ENCODE assay signal across 8 cellular contexts in the genomic region with DNA sequence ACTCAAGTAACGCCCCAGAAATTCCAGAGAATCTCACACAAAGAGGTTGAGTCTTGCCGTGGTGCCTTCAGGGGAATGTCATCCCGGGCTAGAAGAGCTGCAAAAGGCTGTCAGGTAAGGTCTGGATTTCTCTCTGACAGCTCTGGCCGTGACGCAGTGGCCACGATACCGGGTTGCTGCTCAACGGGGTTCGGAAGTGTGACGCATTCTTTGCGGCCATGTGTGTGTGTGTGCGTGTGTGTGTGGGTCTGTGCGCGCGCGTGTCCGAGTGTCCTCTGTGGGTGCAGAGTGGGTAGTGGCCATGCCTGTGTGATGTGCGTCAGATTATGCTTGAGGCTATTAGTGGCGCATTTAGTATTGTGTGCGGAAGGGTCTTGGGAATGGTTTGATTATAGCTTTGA. TPM values are rescaled to one million over a fixed set of nuclear protein-coding genes. Genes with fewer than 3 reads are reported as not detected.
DNase-seq lines count a peak whose midpoint lies in the region; ATAC-seq and TF ChIP-seq lines count a peak whose summit lies in the region.

No MANE protein-coding gene starts in this region.

- TF ChIP-seq RAD21 in SK-N-SH (IDR thresholded peaks at IDR 0.05; ENCODE audit: low read length): no peak

- ATAC-seq in GM18867 (IDR thresholded peaks at IDR 0.05; ENCODE audit: unreplicated experiment): peak; percentile 29
- peak; percentile 17 for ATAC-seq in HG03060 (IDR thresholded peaks at IDR 0.05; ENCODE audit: low read depth, unreplicated experiment)

- H3K36me3 ChIP-seq in SK-N-SH (replicated peaks in 1 of 2; ENCODE audit: control insufficient read depth in 1 of 2, insufficient read depth in 2 of 2, low read length in 1 of 2) (no peaks in the 10 kb centered on the region), iPS DF 6.9 (ENCODE audit: control insufficient read depth, insufficient read depth, low read length) (no peaks in the 10 kb centered on the region)

- no peak for TF ChIP-seq EP300 in SK-N-SH (IDR thresholded peaks at IDR 0.05; ENCODE audit: borderline replicate concordance in 1 of 2, low read depth in 1 of 2, low read length in 1 of 2)

- peak overlapping the region; percentile 65; the same call in 1 of the 2 replicates for H3K9ac ChIP-seq in SK-N-SH

- POLR2A ChIA-PET in SK-N-SH (lab: Yijun Ruan, JAX): interaction anchor here (1.2 to 2.3 kb wide), 2 partner anchors 89 to 185 kb away, joined by 6 to 14 read pairs; a partner anchor contains a TSS

- CTCF ChIA-PET in SK-N-SH (lab: Yijun Ruan, JAX): interaction anchor here (1.8 kb wide), 1 partner anchor 43 kb away, joined by 16 read pairs; no protein-coding TSS in a partner anchor

- 3% methylated on average over 18 of the region's 20 CpGs for WGBS in SK-N-SH (ENCODE audit: low lambda C conversion rate)
- no CpG with 5 or more reads among the region's 20 CpGs for WGBS in iPS DF 6.9 (ENCODE audit: insufficient coverage, insufficient read length)

- no peaks in the 10 kb centered on the region for H4K20me1 ChIP-seq in SK-N-SH (ENCODE audit: insufficient read depth)

- H3K9me3 ChIP-seq in SK-N-SH: peaks cover 12% of the 10 kb centered on the region; the same call in 1 of the 2 replicates
- no peaks in the 10 kb centered on the region for H3K9me3 ChIP-seq in iPS DF 6.9 (ENCODE audit: control insufficient read depth, insufficient read depth, low read length)

- TF ChIP-seq CTCF in SK-N-SH (IDR thresholded peaks at IDR 0.05): no peak

- H3K79me2 ChIP-seq in SK-N-SH (ENCODE audit: insufficient read depth): no peaks in the 10 kb centered on the region; the same call in 1 of the 2 replicates

- peaks cover 8% of the 10 kb centered on the region for H3F3A ChIP-seq in SK-N-SH (replicated peaks; ENCODE audit: insufficient read depth)

- no peaks in the 10 kb centered on the region for H3K9me2 ChIP-seq in SK-N-SH

- no peaks in the 10 kb centered on the region for H3K27me3 ChIP-seq in SK-N-SH (ENCODE audit: insufficient read depth)
- H3K27me3 ChIP-seq in iPS DF 6.9 (ENCODE audit: control insufficient read depth, insufficient read depth, low read length): no peaks in the 10 kb centered on the region

- H2AFZ ChIP-seq in SK-N-SH (ENCODE audit: low read depth): peak overlapping the region; percentile 98

- H3K4me2 ChIP-seq in SK-N-SH: peak overlapping the region; percentile 90

- H3K4me3 ChIP-seq in SK-N-SH (ENCODE audit: low read depth in 2 of 2, low read length in 1 of 2): peak overlapping the region; percentile 88 to 97
- peak overlapping the region; percentile 51; the same call in 1 of the 2 replicates for H3K4me3 ChIP-seq in iPS DF 6.9 (ENCODE audit: low read length)
- peak overlapping the region; percentile 62 to 85 (median 68) for H3K4me3 ChIP-seq in skin epidermis

- H3K4me1 ChIP-seq in SK-N-SH (ENCODE audit: control insufficient read depth in 1 of 2, insufficient read depth in 2 of 2, low read depth in 1 of 2, low read length in 1 of 2) (peaks cover 0 to 5% of the 10 kb centered on the region in 2 experiments; a peak in 2 of 4 replicates), iPS DF 6.9 (ENCODE audit: control insufficient read depth, insufficient read depth, low read length) (peaks cover 3% of the 10 kb centered on the region; the same call in 1 of the 2 replicates)

- DNase-seq in SK-N-SH (no peak), amniotic stem cell (lab: John Stamatoyannopoulos, UW) (peak; percentile 59), iPS DF 6.9 (ENCODE audit: low read depth, low spot score) (no peak), NCI-H510A (lab: John Stamatoyannopoulos, UW) (no peak), NCI-H128 (lab: John Stamatoyannopoulos, UW; ENCODE audit: unreplicated experiment) (no peak)

- H3K27ac ChIP-seq in SK-N-SH (ENCODE audit: low read depth in 2 of 2, low read length in 1 of 2): peak overlapping the region in 1 of 2 experiments; percentile 6; a peak in 1 of 4 replicates
- no peak overlapping the region for H3K27ac ChIP-seq in iPS DF 6.9 (ENCODE audit: low read length)
- peak overlapping the region in 20 of 21 experiments; percentile 2 to 94 (median 86) for H3K27ac ChIP-seq in skin epidermis

TF ChIP-seq in SK-N-SH, 30 proteins besides CTCF, POLR2A, EP300 and RAD21:
- TF ChIP-seq JUND (IDR thresholded peaks at IDR 0.05): no peak
- TF ChIP-seq TAF1 (IDR thresholded peaks at IDR 0.05; ENCODE audit: borderline replicate concordance, low read depth, low read length): no peak
- peak; percentile 86 for TF ChIP-seq MXI1 (IDR thresholded peaks at IDR 0.05; ENCODE audit: low read depth, low read length)
- TF ChIP-seq TEAD4 (IDR thresholded peaks at IDR 0.05; ENCODE audit: borderline replicate concordance, insufficient read depth): no peak
- no peak for TF ChIP-seq TCF12 (IDR thresholded peaks at IDR 0.05)

RNA-seq across cellular contexts. Expression of a gene that starts 0.3 kb away (rescaled TPM):
- 0.08 TPM in 2 replicates for polyA plus RNA-seq in SK-N-SH (2012; rRNA removed)
- polyA plus RNA-seq in SK-N-SH (2012; cell fraction: cytosol; rRNA removed): 0.15 and 0.25 TPM in 2 replicates
- polyA plus RNA-seq in SK-N-SH (2012; cell fraction: nucleus; rRNA removed): 0.63 and 0.75 TPM in 2 replicates

RNA-seq across cellular contexts. Expression of a gene that starts 0.4 kb away (rescaled TPM):
- 1.1 and 3.0 TPM in 2 replicates for polyA plus RNA-seq in SK-N-SH (2012; rRNA removed)
- polyA plus RNA-seq in SK-N-SH (2012; cell fraction: cytosol; rRNA removed): 1.3 and 1.6 TPM in 2 replicates
- polyA plus RNA-seq in SK-N-SH (2012; cell fraction: nucleus; rRNA removed): 2.1 and 3.7 TPM in 2 replicates
